ENCODE assay signal across 8 cellular contexts in genomic region chr3:9362731-9363530, GRCh38. TPM values are rescaled to one million over a fixed set of nuclear protein-coding genes. Genes with fewer than 3 reads are reported as not detected.
DNase-seq lines count a peak whose midpoint lies in the region; ATAC-seq lines count a peak whose summit lies in the region.

TSS of gene THUMPD3 (plus strand) at chr3:9363054. CDS start at chr3:9365069, 2,015 bp downstream.

- POLR2A ChIA-PET in activated CD4-positive, alpha-beta T cell treated with anti-CD3 and anti-CD28 coated beads for 36 hours (lab: Charles Lee), result interaction anchor here (0.6 to 2.5 kb wide), 11 partner anchors 8 to 430 kb away, joined by 3 to 81 read pairs (median 4); partner anchors contain the start of genes ARPC4 and SETD5

- ATAC-seq in GM19035 (IDR thresholded peaks at IDR 0.05; ENCODE audit: unreplicated experiment) (peak; percentile 98), HG03354 (IDR thresholded peaks at IDR 0.05; ENCODE audit: poor library complexity, severe bottlenecking, unreplicated experiment) (peak; percentile 98)
- ATAC-seq in activated CD4-positive, alpha-beta T cell treated with anti-CD3 and anti-CD28 coated beads for 36 hours, result peak; percentile 93

- H3K4me1 Mint-ChIP-seq in activated CD4-positive, alpha-beta T cell treated with anti-CD3 and anti-CD28 coated beads for 36 hours, result peaks cover 21% of the 10 kb centered on the region

- DNase-seq in AG20443 (ENCODE audit: low spot score), result peak; percentile 93
- DNase-seq in NCI-H524 (lab: John Stamatoyannopoulos, UW), result peak; percentile 73 to 88
- DNase-seq in activated CD4-positive, alpha-beta T cell treated with anti-CD3 and anti-CD28 coated beads for 36 hours, result peak; percentile 96
- DNase-seq in kidney tubule cell (ENCODE audit: low spot score), result peak; percentile 92
- peak; percentile 86 to 88 for DNase-seq in stimulated activated CD4-positive, alpha-beta T cell treated with anti-CD3 and anti-CD28 coated beads, Interleukin-1b, Interleukin-23, amount 100 ng/mL, for 4 hours (ENCODE audit: low read depth in 2 of 2)

- H3K27me3 Mint-ChIP-seq in activated CD4-positive, alpha-beta T cell treated with anti-CD3 and anti-CD28 coated beads for 36 hours, result no peaks in the 10 kb centered on the region

- no peaks in the 10 kb centered on the region for H3K9me3 Mint-ChIP-seq in activated CD4-positive, alpha-beta T cell treated with anti-CD3 and anti-CD28 coated beads for 36 hours (ENCODE audit: low read depth)

- H3K4me3 Mint-ChIP-seq in activated CD4-positive, alpha-beta T cell treated with anti-CD3 and anti-CD28 coated beads for 36 hours, result peak within 1 kb of the TSS; percentile 98

- peak within 1 kb of the TSS; percentile 100 for H3K27ac Mint-ChIP-seq in activated CD4-positive, alpha-beta T cell treated with anti-CD3 and anti-CD28 coated beads for 36 hours

- CTCF ChIA-PET in activated CD4-positive, alpha-beta T cell treated with anti-CD3 and anti-CD28 coated beads for 36 hours (lab: Charles Lee), result interaction anchor here (0.6 to 3.1 kb wide), 15 partner anchors 10 to 662 kb away, joined by 3 to 40 read pairs (median 4); no protein-coding TSS in a partner anchor

- H3K36me3 Mint-ChIP-seq in activated CD4-positive, alpha-beta T cell treated with anti-CD3 and anti-CD28 coated beads for 36 hours (ENCODE audit: low read depth), result peaks cover 34% of the 10 kb centered on the region

- peak within 1 kb of the TSS; percentile 73 for H3K27ac ChIP-seq in cingulate gyrus (ENCODE audit: low read depth, low read length)

- intact Hi-C loops in activated CD4-positive, alpha-beta T cell treated with anti-CD3 and anti-CD28 coated beads for 36 hours (cut with DNase I, micrococcal nuclease), result loop anchor here (1.0 to 2.0 kb wide), 9 partner anchors 9 to 528 kb away; partner anchors contain the start of genes MTMR14 (in 2 of the 2), ARPC4 (in 1 of the 2), BRPF1 (in 1 of the 2) and JAGN1 (in 1 of the 2)

RNA-seq across cellular contexts. Expression of gene THUMPD3, which starts in this region (rescaled TPM):
- 10 to 100 TPM; 59.6 to 74.3 TPM for total RNA-seq in activated CD4-positive, alpha-beta T cell treated with anti-CD3 and anti-CD28 coated beads for 36 hours

Comparison
In these comparisons a context has a peak if more than half of its experiments do, and no peak if none do; other contexts are left out.
1. Peak in every context shown above with its lines: DNase-seq, ATAC-seq and H3K27ac ChIP-seq.